In genomic region chrX:56729152-56729557, GRCh38 we compare ENCODE assay signal across 8 cellular contexts. TPM values are rescaled to one million over a fixed set of nuclear protein-coding genes. Genes with fewer than 3 reads are reported as not detected.
A peak's percentile ranks its signal among the peaks of the same experiment; 100 is the strongest.
DNase-seq lines count a peak whose midpoint lies in the region; ATAC-seq, FAIRE-seq and TF ChIP-seq lines count a peak whose summit lies in the region.

Gene NBDY, plus strand, starts transcription at chrX:56729243. Its CDS starts 111 bp downstream, at chrX:56729354.

- H3K36me3 ChIP-seq in endocrine pancreas (ENCODE audit: control insufficient read depth, insufficient read depth, low read length) = no peaks in the 10 kb centered on the region

- peak within 1 kb of the TSS; percentile 60 for H3K9ac ChIP-seq in endocrine pancreas (ENCODE audit: control insufficient read depth, insufficient read depth, low read length)

- CTCF ChIA-PET in activated CD4-positive, alpha-beta T cell treated with anti-CD3 and anti-CD28 coated beads, Interleukin-2, amount 10 ng/mL, durations not matched to agents 7 days and 5 days (lab: Charles Lee) = interaction anchor here (1.2 to 2.3 kb wide), 3 partner anchors 35 to 460 kb away, joined by 3 to 7 read pairs (median 5); no protein-coding TSS in a partner anchor

- no peaks in the 10 kb centered on the region for H3K27me3 Mint-ChIP-seq in activated CD4-positive, alpha-beta T cell treated with anti-CD3 and anti-CD28 coated beads, Interleukin-2, amount 10 ng/mL, durations not matched to agents 7 days and 5 days
- no peaks in the 10 kb centered on the region for H3K27me3 Mint-ChIP-seq in memory B cell

- TF ChIP-seq POLR2A in GM12892 (IDR thresholded peaks at IDR 0.05; ENCODE audit: low read depth, low read length) = no peak

- peaks cover 5% of the 10 kb centered on the region for H3K36me3 Mint-ChIP-seq in activated CD4-positive, alpha-beta T cell treated with anti-CD3 and anti-CD28 coated beads, Interleukin-2, amount 10 ng/mL, durations not matched to agents 7 days and 5 days (ENCODE audit: low read depth)
- H3K36me3 Mint-ChIP-seq in memory B cell = no peaks in the 10 kb centered on the region

- peak; percentile 17 for FAIRE-seq in GM12892 (lab: Jason Lieb, UNC)

- H3K4me3 Mint-ChIP-seq in activated CD4-positive, alpha-beta T cell treated with anti-CD3 and anti-CD28 coated beads, Interleukin-2, amount 10 ng/mL, durations not matched to agents 7 days and 5 days = peak within 1 kb of the TSS; percentile 92
- H3K4me3 Mint-ChIP-seq in memory B cell = peak within 1 kb of the TSS; percentile 92

- peak within 1 kb of the TSS; percentile 85 for H3K4me3 ChIP-seq in endocrine pancreas (ENCODE audit: control insufficient read depth, insufficient read depth, low read length)

- POLR2A ChIA-PET in activated CD4-positive, alpha-beta T cell treated with anti-CD3 and anti-CD28 coated beads, Interleukin-2, amount 10 ng/mL, durations not matched to agents 7 days and 5 days (lab: Charles Lee) = no interaction called here

- H3K4me1 ChIP-seq in endocrine pancreas (ENCODE audit: control insufficient read depth, insufficient read depth, low read length) = peaks cover 22% of the 10 kb centered on the region

- no peaks in the 10 kb centered on the region for H3K27me3 ChIP-seq in endocrine pancreas (ENCODE audit: control insufficient read depth, insufficient read depth, low read length)

- peak; percentile 62 for ATAC-seq in HG02885 (IDR thresholded peaks at IDR 0.05; ENCODE audit: poor library complexity, unreplicated experiment)
- ATAC-seq in memory B cell (ENCODE audit: low read depth) = peak; percentile 70
- ATAC-seq in stimulated activated naive CD8-positive, alpha-beta T cell treated with anti-CD3 and anti-CD28 coated beads, Interleukin-15, Interleukin-2, amounts not matched to agents 100 U/mL and 50 U/mL, for 24 hours = peak; percentile 85

- H3K27ac Mint-ChIP-seq in activated CD4-positive, alpha-beta T cell treated with anti-CD3 and anti-CD28 coated beads, Interleukin-2, amount 10 ng/mL, durations not matched to agents 7 days and 5 days = peak within 1 kb of the TSS; percentile 91
- peak within 1 kb of the TSS; percentile 90 for H3K27ac Mint-ChIP-seq in memory B cell

- H3K9me3 Mint-ChIP-seq in activated CD4-positive, alpha-beta T cell treated with anti-CD3 and anti-CD28 coated beads, Interleukin-2, amount 10 ng/mL, durations not matched to agents 7 days and 5 days = no peaks in the 10 kb centered on the region
- no peaks in the 10 kb centered on the region for H3K9me3 Mint-ChIP-seq in memory B cell

- DNase-seq in A172 (ENCODE audit: low spot score) = peak; percentile 45
- no peak for DNase-seq in GM12892 (ENCODE audit: insufficient read length)
- peak; percentile 78 for DNase-seq in NCI-H2227 treated with DMSO at 0.1 percent for 48 hours (lab: John Stamatoyannopoulos, UW)
- DNase-seq in activated CD4-positive, alpha-beta T cell treated with anti-CD3 and anti-CD28 coated beads, Interleukin-2, amount 10 ng/mL, durations not matched to agents 7 days and 5 days = peak; percentile 24
- peak in 1 of 2 donors; percentile 19 for DNase-seq in memory B cell (ENCODE audit: low spot score in 2 of 2)
- DNase-seq in stimulated activated naive CD8-positive, alpha-beta T cell treated with anti-CD3 and anti-CD28 coated beads, Interleukin-15, Interleukin-2, amounts not matched to agents 100 U/mL and 50 U/mL, for 24 hours = peak; percentile 32

- no peaks in the 10 kb centered on the region for H3K9me3 ChIP-seq in endocrine pancreas (ENCODE audit: control insufficient read depth, low read length)

- peaks cover 31% of the 10 kb centered on the region for H3K4me1 Mint-ChIP-seq in activated CD4-positive, alpha-beta T cell treated with anti-CD3 and anti-CD28 coated beads, Interleukin-2, amount 10 ng/mL, durations not matched to agents 7 days and 5 days
- peaks cover 6% of the 10 kb centered on the region for H3K4me1 Mint-ChIP-seq in memory B cell

RNA-seq across cellular contexts. Expression of gene NBDY, which starts in this region (rescaled TPM):
- total RNA-seq in A172 (2014; rRNA removed; shearing (Covaris generic)) = 4.4 and 6.7 TPM in 2 replicates
- 31.4 TPM for polyA plus RNA-seq in GM12892 (2012; ENCODE audit: missing spikeins)
- 10 to 100 TPM; 41.1 to 44.2 TPM for total RNA-seq in activated CD4-positive, alpha-beta T cell treated with anti-CD3 and anti-CD28 coated beads, Interleukin-2, amount 10 ng/mL, durations not matched to agents 7 days and 5 days
